ENCODE assay signal across 2 cellular contexts in the genomic region with DNA sequence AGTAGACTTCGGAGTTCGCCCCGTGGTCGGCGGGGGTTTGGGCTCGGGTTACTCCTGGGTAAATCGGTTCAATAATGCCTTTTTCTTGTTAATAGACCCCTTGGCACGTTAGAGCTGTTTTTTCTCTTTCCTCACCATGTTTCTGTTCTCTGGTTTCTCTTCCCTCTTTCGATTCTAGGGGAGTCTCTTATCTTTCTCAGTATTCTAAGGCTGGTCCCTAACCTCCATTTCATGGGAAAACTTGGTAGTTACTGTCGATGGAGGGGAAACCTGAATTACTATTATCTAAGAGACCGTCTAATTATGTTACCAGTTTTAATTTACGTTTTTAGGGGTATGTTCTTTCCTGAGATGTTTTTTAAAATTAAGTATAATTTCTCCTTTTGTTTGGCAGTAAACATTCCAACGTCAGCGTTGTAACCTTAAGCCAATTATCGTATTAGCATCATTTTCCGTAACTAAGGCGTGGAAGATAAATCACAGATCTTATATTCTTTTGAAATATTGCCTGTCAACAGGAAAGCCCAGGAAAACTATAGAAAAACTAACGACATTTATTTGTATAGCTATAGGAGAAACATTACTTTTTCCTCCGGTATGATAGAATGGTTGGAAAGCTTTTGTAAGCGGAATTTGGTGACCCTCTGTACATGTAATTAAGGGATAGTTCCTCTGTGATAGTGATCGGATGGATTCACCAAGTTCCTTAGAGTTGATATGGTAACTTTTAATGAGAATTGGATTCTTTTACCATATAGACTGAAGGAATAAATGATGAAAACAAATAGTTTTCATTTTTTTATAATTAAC.
TF ChIP-seq lines count a peak whose summit lies in the region.

No MANE protein-coding gene starts in this region.

TF ChIP-seq in endothelial cell of umbilical vein, 7 proteins besides CTCF, POLR2A, EP300 and RAD21 (continued from another document):
- TF ChIP-seq MYC (IDR thresholded peaks at IDR 0.05; ENCODE audit: low read depth, low read length) (no peak), POLR2AphosphoS5 (IDR thresholded peaks at IDR 0.05; ENCODE audit: insufficient read depth, low read depth, low read length) (no peak), EZH2 (IDR thresholded peaks at IDR 0.05; ENCODE audit: borderline replicate concordance, low read depth, low read length, severe bottlenecking) (no peak)

TF ChIP-seq in neural cell, 6 proteins besides CTCF, POLR2A, EP300 and RAD21:
- TF ChIP-seq, protein P1, sequence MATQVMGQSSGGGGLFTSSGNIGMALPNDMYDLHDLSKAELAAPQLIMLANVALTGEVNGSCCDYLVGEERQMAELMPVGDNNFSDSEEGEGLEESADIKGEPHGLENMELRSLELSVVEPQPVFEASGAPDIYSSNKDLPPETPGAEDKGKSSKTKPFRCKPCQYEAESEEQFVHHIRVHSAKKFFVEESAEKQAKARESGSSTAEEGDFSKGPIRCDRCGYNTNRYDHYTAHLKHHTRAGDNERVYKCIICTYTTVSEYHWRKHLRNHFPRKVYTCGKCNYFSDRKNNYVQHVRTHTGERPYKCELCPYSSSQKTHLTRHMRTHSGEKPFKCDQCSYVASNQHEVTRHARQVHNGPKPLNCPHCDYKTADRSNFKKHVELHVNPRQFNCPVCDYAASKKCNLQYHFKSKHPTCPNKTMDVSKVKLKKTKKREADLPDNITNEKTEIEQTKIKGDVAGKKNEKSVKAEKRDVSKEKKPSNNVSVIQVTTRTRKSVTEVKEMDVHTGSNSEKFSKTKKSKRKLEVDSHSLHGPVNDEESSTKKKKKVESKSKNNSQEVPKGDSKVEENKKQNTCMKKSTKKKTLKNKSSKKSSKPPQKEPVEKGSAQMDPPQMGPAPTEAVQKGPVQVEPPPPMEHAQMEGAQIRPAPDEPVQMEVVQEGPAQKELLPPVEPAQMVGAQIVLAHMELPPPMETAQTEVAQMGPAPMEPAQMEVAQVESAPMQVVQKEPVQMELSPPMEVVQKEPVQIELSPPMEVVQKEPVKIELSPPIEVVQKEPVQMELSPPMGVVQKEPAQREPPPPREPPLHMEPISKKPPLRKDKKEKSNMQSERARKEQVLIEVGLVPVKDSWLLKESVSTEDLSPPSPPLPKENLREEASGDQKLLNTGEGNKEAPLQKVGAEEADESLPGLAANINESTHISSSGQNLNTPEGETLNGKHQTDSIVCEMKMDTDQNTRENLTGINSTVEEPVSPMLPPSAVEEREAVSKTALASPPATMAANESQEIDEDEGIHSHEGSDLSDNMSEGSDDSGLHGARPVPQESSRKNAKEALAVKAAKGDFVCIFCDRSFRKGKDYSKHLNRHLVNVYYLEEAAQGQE (IDR thresholded peaks at IDR 0.05; ENCODE audit: borderline replicate concordance) = no peak
- no peak for TF ChIP-seq TAF1 (IDR thresholded peaks at IDR 0.05; ENCODE audit: low read depth)
- no peak for TF ChIP-seq SMC3 (conservative IDR thresholded peaks at IDR 0.05; ENCODE audit: poor library complexity)
- no peak for TF ChIP-seq POLR2AphosphoS5 (IDR thresholded peaks at IDR 0.05)
- no peak for TF ChIP-seq EZH2 (IDR thresholded peaks at IDR 0.05; ENCODE audit: borderline replicate concordance, insufficient read depth, low read length, poor library complexity, severe bottlenecking)
- TF ChIP-seq MXI1 (conservative IDR thresholded peaks at IDR 0.05; ENCODE audit: poor library complexity, severe bottlenecking) = no peak
